15 cellular contexts compared by ENCODE assay signal in the genomic region with DNA sequence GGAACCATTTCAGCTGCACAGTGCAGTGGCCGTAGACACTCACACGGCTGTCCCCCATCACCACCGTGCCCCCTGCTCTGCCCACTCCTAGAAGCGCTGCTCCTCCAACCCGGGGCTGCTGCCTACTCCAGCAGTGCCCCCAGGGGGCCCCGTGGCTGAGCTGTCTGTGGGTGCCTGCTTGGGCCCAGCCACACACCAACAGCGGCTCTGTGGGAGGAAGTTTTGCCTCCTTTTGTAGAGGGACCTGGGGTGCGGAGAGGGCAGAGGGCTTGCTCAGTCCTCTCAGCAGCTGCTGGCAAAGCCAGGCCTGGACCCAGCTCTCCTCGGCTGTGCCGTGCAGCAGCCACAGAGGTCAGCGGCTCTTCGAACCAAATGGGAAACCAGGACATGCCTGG.
"Had no signal": no experiment of that assay in that cellular context is flagged by ENCODE, and none has a peak within 500 bp of the region (broad histone marks: within the 10 kb centered on the region; RNA-seq: fewer than 3 reads in every experiment).

No MANE protein-coding gene starts in this region.

- H3K27me3 ChIP-seq: cardiac muscle cell, sigmoid colon had no signal

- DNase-seq: activated CD4-positive, alpha-beta T cell treated with anti-CD3 and anti-CD28 coated beads, Interleukin-2, amount 10 ng/mL, durations not matched to agents 24 days and 14 days; activated CD4-positive, CD25-positive, alpha-beta regulatory T cell; activated naive CD4-positive, alpha-beta T cell treated with Interleukin-2 at 50 U/mL for 16 hours; activated T-cell treated with anti-CD3 and anti-CD28 coated beads for 4 hours; adrenal gland; erythroblast; mesenchymal stem cell; natural killer cell; occipital lobe; stimulated activated CD4-positive, alpha-beta T cell treated with anti-CD3 and anti-CD28 coated beads, Interleukin-1b, Interleukin-23, amount 100 ng/mL, for 48 hours; stomach had no signal

- ATAC-seq: natural killer cell had no signal

- H3K4me3 ChIP-seq: adrenal gland, cardiac muscle cell, prostate gland, sigmoid colon, stomach, thoracic aorta had no signal

- H3K27ac ChIP-seq: adrenal gland, cardiac muscle cell, prostate gland, sigmoid colon, stomach, thoracic aorta had no signal

- H3K9me3 ChIP-seq: adrenal gland, prostate gland, sigmoid colon, stomach, thoracic aorta had no signal

- H3K36me3 ChIP-seq: adrenal gland, cardiac muscle cell, prostate gland, sigmoid colon, thoracic aorta had no signal

- H3K4me1 ChIP-seq: adrenal gland, prostate gland had no signal
